ENCODE assay signal across 23 cellular contexts in the genomic region with DNA sequence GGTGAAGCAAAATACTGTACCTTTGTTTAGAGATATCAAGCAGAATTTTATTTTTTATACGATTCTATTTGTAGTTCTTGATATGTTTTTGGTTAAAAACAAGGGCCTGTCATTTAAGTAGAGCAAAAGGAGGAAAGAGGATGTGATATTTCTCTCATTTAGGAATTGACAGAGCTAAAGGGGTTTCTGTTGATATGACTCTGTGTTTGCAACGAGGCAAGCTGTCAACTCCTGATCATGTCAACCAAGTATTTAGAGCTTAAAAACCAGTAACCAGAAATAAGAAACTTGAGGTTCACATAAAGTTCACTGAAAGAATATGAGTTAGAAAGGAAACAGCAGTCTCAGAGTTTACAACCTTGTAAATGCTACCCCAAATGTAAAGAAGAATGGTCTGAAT.
"Had no signal": no experiment of that assay in that cellular context is flagged by ENCODE, and none has a peak within 500 bp of the region (broad histone marks: within the 10 kb centered on the region; RNA-seq: fewer than 3 reads in every experiment).

No MANE protein-coding gene starts in this region.

- H3K27me3 ChIP-seq: ascending aorta, body of pancreas had no signal

- H3K4me1 ChIP-seq: ascending aorta had no signal

- H3K9me3 ChIP-seq: ascending aorta, body of pancreas had no signal

- H3K4me3 ChIP-seq: ascending aorta, body of pancreas, PC-9 had no signal

- H3K27ac ChIP-seq: ascending aorta, body of pancreas, PC-9, VCaP had no signal

- DNase-seq: activated CD4-positive, alpha-beta memory T cell treated with anti-CD3 and anti-CD28 coated beads for 36 hours; activated CD4-positive, alpha-beta T cell treated with anti-CD3 and anti-CD28 coated beads, Interleukin-2, amount 10 ng/mL, durations not matched to agents 7 days and 5 days; activated CD4-positive, CD25-positive, alpha-beta regulatory T cell; activated CD8-positive, alpha-beta memory T cell treated with anti-CD3 and anti-CD28 coated beads for 24 hours; activated effector memory CD4-positive, alpha-beta T cell treated with anti-CD3 and anti-CD28 coated beads, Interleukin-2, amount 50 U/mL, for 16 hours; activated naive CD4-positive, alpha-beta T cell treated with Interleukin-2 at 50 U/mL for 16 hours; activated naive CD8-positive, alpha-beta T cell treated with anti-CD3 and anti-CD28 coated beads, Interleukin-2, amount 50 U/mL, for 24 hours; activated T-cell treated with anti-CD3 and anti-CD28 coated beads, Interleukin-2, amount 50 U/mL, for 4 hours; amniotic stem cell; body of pancreas; central memory CD4-positive, alpha-beta T cell; Kasumi-1; NCI-H1092; NCI-H1417; NCI-H1694; NCI-H2029 treated with DMSO at 0.1 percent for 48 hours; NCI-H510A treated with DMSO at 0.1 percent for 48 hours; NCI-H69; PC-9; SHP77 treated with DMSO at 0.1 percent for 48 hours; T-helper 9 cell had no signal

- H3K4me2 ChIP-seq: PC-9 had no signal

- H2AFZ ChIP-seq: PC-9 had no signal
